27 cellular contexts compared by ENCODE assay signal in genomic region chr12:57762463-57762862, GRCh38. TPM values are rescaled to one million over a fixed set of nuclear protein-coding genes. Genes with fewer than 3 reads are reported as not detected.
DNase-seq lines count a peak whose midpoint lies in the region; ATAC-seq, FAIRE-seq and TF ChIP-seq lines count a peak whose summit lies in the region.
"Had no signal": no experiment of that assay in that cellular context is flagged by ENCODE, and none has a peak within 500 bp of the region (broad histone marks: within the 10 kb centered on the region; RNA-seq: fewer than 3 reads in every experiment).

No MANE protein-coding gene starts in this region.

- H3K36me3 ChIP-seq in WERI-Rb-1, result peaks cover 76% of the 10 kb centered on the region
- H3K36me3 ChIP-seq: BE2C had no signal

- FAIRE-seq in D721Med (lab: Jason Lieb, UNC), result peak; percentile 92
- FAIRE-seq: A204.1, GM12891, GM19239 had no signal

- H3K27me3 Mint-ChIP-seq in T-helper 17 cell, result peaks cover 19% of the 10 kb centered on the region

- ATAC-seq in T-helper 17 cell (no peak), HG03196 (IDR thresholded peaks at IDR 0.05; ENCODE audit: unreplicated experiment) (no peak)

- no peaks in the 10 kb centered on the region for H3K36me3 Mint-ChIP-seq in T-helper 17 cell (ENCODE audit: low read depth)

- H3K27me3 ChIP-seq in WERI-Rb-1 (ENCODE audit: insufficient read depth, low read depth, severe bottlenecking), result no peaks in the 10 kb centered on the region

- H3K4me3 ChIP-seq in WERI-Rb-1 (ENCODE audit: low read depth, low read length), result 0 out of 2 replicates have a peak overlapping the region, but pooled peaks have one; percentile 17
- H3K4me3 ChIP-seq: BLaER1 had no signal

- H3K4me1 Mint-ChIP-seq in T-helper 17 cell, result peaks cover 39% of the 10 kb centered on the region

- no peaks in the 10 kb centered on the region for H3K9me3 ChIP-seq in WERI-Rb-1 (ENCODE audit: severe bottlenecking)
- no peaks in the 10 kb centered on the region for H3K9me3 ChIP-seq in T-helper 17 cell (ENCODE audit: control insufficient read depth, low read length, poor library complexity, severe bottlenecking)
- H3K9me3 ChIP-seq: BE2C, BLaER1 had no signal

- no peak for TF ChIP-seq CTCF in D721Med (IDR thresholded peaks at IDR 0.05; ENCODE audit: insufficient read depth, missing control alignments)
- TF ChIP-seq CTCF in WERI-Rb-1 (IDR thresholded peaks at IDR 0.05; ENCODE audit: low read depth, low read length), result no peak

- H3K27ac ChIP-seq in WERI-Rb-1, result peak overlapping the region; percentile 94
- H3K27ac ChIP-seq: BLaER1 had no signal

- H3K27ac Mint-ChIP-seq in T-helper 17 cell, result no peak overlapping the region
- H3K27ac Mint-ChIP-seq: CD4-positive, CD25-positive, alpha-beta regulatory T cell; CD8-positive, alpha-beta memory T cell had no signal

- H3K4me3 Mint-ChIP-seq in T-helper 17 cell, result no peak overlapping the region

- peak; percentile 53 for DNase-seq in D341Med (ENCODE audit: low spot score)
- DNase-seq in D721Med (ENCODE audit: insufficient read length, low spot score), result peak; percentile 56
- DNase-seq in NCI-H82 (lab: John Stamatoyannopoulos, UW), result peak; percentile 94
- peak; percentile 68 for DNase-seq in WERI-Rb-1
- DNase-seq in T-helper 17 cell, result no peak
- DNase-seq in HK-2 (ENCODE audit: unreplicated experiment), result no peak
- no peak for DNase-seq in activated naive CD4-positive, alpha-beta T cell (lab: John Stamatoyannopoulos, UW)
- DNase-seq: 8988T; ACHN; BE2C; C1 segment of cervical spinal cord; CD4-positive, alpha-beta memory T cell; CD4-positive, CD25-positive, alpha-beta regulatory T cell; CD8-positive, alpha-beta memory T cell; COR-L47; DMS 273 treated with DMSO at 0.1 percent for 48 hours; DMS153; DMS53; DMS79; DND-41; EL; GDM1 had no signal

RNA-seq across cellular contexts. Expression of gene CYP27B1, which starts 4.4 kb away (rescaled TPM):
- total RNA-seq in T-helper 17 cell, result 1 to 10 TPM; 1.4 to 1.7 TPM
- total RNA-seq: CD4-positive, CD25-positive, alpha-beta regulatory T cell had no signal

RNA-seq across cellular contexts. Expression of gene MARCHF9, which starts 7.6 kb away (rescaled TPM):
- total RNA-seq in T-helper 17 cell, result 10 to 100 TPM; 45.3 to 62.4 TPM

RNA-seq across cellular contexts. Expression of gene METTL1, which starts 9.4 kb away (rescaled TPM):
- total RNA-seq in T-helper 17 cell, result 10 to 100 TPM; 15.0 to 20.9 TPM

RNA-seq across cellular contexts. Expression of gene EEF1AKMT3, which starts 10.0 kb away (rescaled TPM):
- 1 to 10 TPM; 4.0 to 6.6 TPM for total RNA-seq in T-helper 17 cell

RNA-seq across cellular contexts. Expression of gene CDK4, which starts 10.4 kb away (rescaled TPM):
- total RNA-seq in T-helper 17 cell, result 10 to 100 TPM; 20.8 to 21.3 TPM

Comparison
In these comparisons a context has a peak if more than half of its experiments do, and no peak if none do; other contexts are left out.
1. DNase-seq: peak in D341Med (single experiment), D721Med (single experiment), NCI-H82 (single experiment) and WERI-Rb-1 (single experiment); none in T-helper 17 cell (0 of 3), HK-2 (single experiment) and activated naive CD4-positive, alpha-beta T cell (0 of 4).